In the genomic region with DNA sequence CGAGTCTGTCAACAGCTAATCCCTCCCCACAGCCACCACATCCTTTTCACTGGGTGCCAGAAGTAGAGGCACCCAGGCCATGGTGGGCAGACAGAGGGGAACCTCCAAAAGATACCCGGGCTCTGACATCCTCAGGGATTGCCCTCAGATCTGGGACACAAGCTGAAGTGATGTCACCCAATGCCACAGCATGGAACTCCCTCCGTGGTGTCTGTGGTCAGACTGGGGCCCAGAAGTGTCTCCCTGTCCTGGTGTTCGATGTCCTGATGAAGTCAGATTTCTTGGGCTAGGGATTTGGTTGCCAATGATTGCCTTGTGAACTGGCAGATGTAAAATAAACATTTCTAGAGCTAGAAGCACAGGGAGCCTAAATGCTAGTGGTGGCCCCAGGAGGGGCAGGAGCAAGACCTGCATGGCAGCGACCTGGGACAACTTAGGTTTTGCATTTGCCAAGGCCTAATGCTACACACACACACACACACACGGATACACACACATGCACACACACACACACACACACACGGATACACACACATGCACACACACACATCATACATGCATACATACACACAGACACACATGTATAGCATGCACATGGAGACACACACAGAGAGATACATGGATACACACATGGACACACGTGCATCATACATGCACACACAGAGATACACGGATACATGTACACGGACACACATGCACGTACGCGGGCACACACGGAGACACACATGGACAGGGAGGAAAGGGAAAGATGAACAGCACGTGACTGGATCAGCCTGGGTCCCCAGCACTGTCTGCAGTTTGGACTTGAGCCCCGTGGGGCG, we compare ENCODE assay signal across 16 cellular contexts.
A peak's percentile ranks its signal among the peaks of the same experiment; 100 is the strongest.
DNase-seq lines count a peak whose midpoint lies in the region; ATAC-seq, FAIRE-seq and TF ChIP-seq lines count a peak whose summit lies in the region.
"Had no signal": no experiment of that assay in that cellular context is flagged by ENCODE, and none has a peak within 500 bp of the region (broad histone marks: within the 10 kb centered on the region; RNA-seq: fewer than 3 reads in every experiment).

No MANE protein-coding gene starts in this region.

- H3K79me2 ChIP-seq in K562 (ENCODE audit: control insufficient read depth, insufficient read depth, low read length): no peaks in the 10 kb centered on the region

- no peaks in the 10 kb centered on the region for H3K36me3 Mint-ChIP-seq in natural killer cell treated with Interleukin-12 subunit alpha and Interleukin-12 subunit beta and Interleukin-15 and Interleukin-18, amount 100 ng/mL, for 72 hours
- H3K36me3 Mint-ChIP-seq in natural killer cell: no peaks in the 10 kb centered on the region

- no peak overlapping the region for H3K4me3 ChIP-seq in K562
- H3K4me3 ChIP-seq: BLaER1 treated with 17β-estradiol and CSF1 and Interleukin-3, amounts not matched to agents 10 nM and 100 nM had no signal

- no TSS peak for BruUV-seq in K562 (replicated peaks; lab: Mats Ljungman, UMichigan)

- FAIRE-seq in K562 (lab: Jason Lieb, UNC) (no peak), urothelium cell line (lab: Jason Lieb, UNC) (peak; percentile 99)

- no peak for TF ChIP-seq RAD21 in K562 (CRISPR knock-in tag; conservative IDR thresholded peaks at IDR 0.05 in 1 of 2, IDR thresholded peaks at IDR 0.05 in 1 of 2)

- H3K4me2 ChIP-seq in K562 (ENCODE audit: insufficient read depth, low read length): no peak overlapping the region
- H3K4me2 ChIP-seq: BLaER1 treated with 17β-estradiol and CSF1 and Interleukin-3, amounts not matched to agents 10 nM and 100 nM had no signal

- no peaks in the 10 kb centered on the region for H4K20me1 ChIP-seq in K562 (replicated peaks; ENCODE audit: control insufficient read depth, insufficient read depth, low read length)
- H4K20me1 ChIP-seq: BLaER1 treated with 17β-estradiol and CSF1 and Interleukin-3, amounts not matched to agents 10 nM and 100 nM had no signal

- H3K27me3 ChIP-seq in K562 (ENCODE audit: control insufficient read depth in 2 of 2, insufficient read depth in 2 of 2, low read length in 2 of 2): peaks cover 16 to 50% of the 10 kb centered on the region in 2 experiments
- H3K27me3 ChIP-seq: BLaER1 treated with 17β-estradiol and CSF1 and Interleukin-3, amounts not matched to agents 10 nM and 100 nM had no signal

- TF ChIP-seq CTCF in natural killer cell (IDR thresholded peaks at IDR 0.05) (no peak), K562 (IDR thresholded peaks at IDR 0.05 in 2 of 3, conservative IDR thresholded peaks at IDR 0.05 in 1 of 3; ENCODE audit: insufficient read depth in 2 of 3, low read depth in 1 of 3, low read length in 3 of 3) (0 out of 6 replicates have a peak, but pooled peaks of 1 of the 3 experiments have one; percentile 13)

- H3K4me1 Mint-ChIP-seq in natural killer cell treated with Interleukin-12 subunit alpha and Interleukin-12 subunit beta and Interleukin-15 and Interleukin-18, amount 100 ng/mL, for 72 hours (ENCODE audit: low read depth in 2 of 2): peaks cover 0 to 5% of the 10 kb centered on the region in 2 donors
- no peaks in the 10 kb centered on the region for H3K4me1 Mint-ChIP-seq in natural killer cell

- H3K36me3 ChIP-seq in K562 (ENCODE audit: control insufficient read depth, insufficient read depth, low read length): no peaks in the 10 kb centered on the region
- H3K36me3 ChIP-seq: BLaER1 treated with 17β-estradiol and CSF1 and Interleukin-3, amounts not matched to agents 10 nM and 100 nM had no signal

- H3K4me1 ChIP-seq in K562 (replicated peaks in 1 of 2; ENCODE audit: control insufficient read depth in 2 of 2, insufficient read depth in 2 of 2, low read length in 2 of 2): peaks cover 7 to 12% of the 10 kb centered on the region in 2 experiments

- H3K4me3 Mint-ChIP-seq in natural killer cell treated with Interleukin-12 subunit alpha and Interleukin-12 subunit beta and Interleukin-15 and Interleukin-18, amount 100 ng/mL, for 72 hours: no peak overlapping the region
- H3K4me3 Mint-ChIP-seq in natural killer cell: no peak overlapping the region

- peak; percentile 18 for DNase-seq in natural killer cell treated with Interleukin-12 subunit alpha and Interleukin-12 subunit beta and Interleukin-15 and Interleukin-18, amount 100 ng/mL, for 72 hours (ENCODE audit: low spot score)
- DNase-seq in natural killer cell (no peak), K562 (ENCODE audit: extremely low read depth in 1 of 4, low spot score in 3 of 4) (peak in 1 of 4 experiments; percentile 21), kidney tubule cell (ENCODE audit: low spot score) (peak; percentile 10), urothelium cell line (ENCODE audit: low spot score) (peak; percentile 38)
- DNase-seq: 8988T, DMS 273 treated with DMSO at 0.1 percent for 48 hours, MV-4-11, NCI-H1417 treated with DMSO at 0.1 percent for 48 hours, NCI-H2029, NCI-H510A treated with DMSO at 0.1 percent for 48 hours had no signal

- H3K27me3 Mint-ChIP-seq in natural killer cell treated with Interleukin-12 subunit alpha and Interleukin-12 subunit beta and Interleukin-15 and Interleukin-18, amount 100 ng/mL, for 72 hours: no peaks in the 10 kb centered on the region
- H3K27me3 Mint-ChIP-seq in natural killer cell (ENCODE audit: low read depth in 2 of 2): peaks cover 0 to 13% of the 10 kb centered on the region in 2 donors

- POLR2A ChIA-PET in K562 (lab: Yijun Ruan, JAX): no interaction called here

- H3K9me3 ChIP-seq in K562 (replicated peaks; ENCODE audit: control insufficient read depth, insufficient read depth, low read depth, low read length): no peaks in the 10 kb centered on the region; the same call in 1 of the 2 replicates

- no peak overlapping the region for H3K9ac ChIP-seq in K562 (ENCODE audit: insufficient read depth in 1 of 2, low read depth in 2 of 2, low read length in 2 of 2)
- H3K9ac ChIP-seq: BLaER1 treated with 17β-estradiol and CSF1 and Interleukin-3, amounts not matched to agents 10 nM and 100 nM had no signal

- ATAC-seq in natural killer cell treated with Interleukin-12 subunit alpha and Interleukin-12 subunit beta and Interleukin-15 and Interleukin-18, amount 100 ng/mL, for 72 hours: no peak
- ATAC-seq in natural killer cell (no peak), K562 (0 out of 3 replicates have a peak, but pooled peaks have one; percentile 27), HG03457 (IDR thresholded peaks at IDR 0.05; ENCODE audit: unreplicated experiment) (no peak), GM19035 (IDR thresholded peaks at IDR 0.05; ENCODE audit: unreplicated experiment) (no peak), HG02763 (IDR thresholded peaks at IDR 0.05; ENCODE audit: unreplicated experiment) (no peak)

- in situ Hi-C loops in K562 (cut with MboI): no loop called here

- no peak for TF ChIP-seq POLR2A in K562 (conservative IDR thresholded peaks at IDR 0.05)

- no peak for TF ChIP-seq EP300 in K562 (IDR thresholded peaks at IDR 0.05; ENCODE audit: low read length)

- intact Hi-C loops in natural killer cell (cut with micrococcal nuclease) (no loop called here), K562 (cut with micrococcal nuclease) (no loop called here)

- no peak overlapping the region for H3K27ac Mint-ChIP-seq in natural killer cell treated with Interleukin-12 subunit alpha and Interleukin-12 subunit beta and Interleukin-15 and Interleukin-18, amount 100 ng/mL, for 72 hours
- peak overlapping the region in 1 of 2 donors; percentile 27 for H3K27ac Mint-ChIP-seq in natural killer cell

- no peak overlapping the region for H2AFZ ChIP-seq in K562 (ENCODE audit: low read depth, low read length)

- no peak overlapping the region for H3K27ac ChIP-seq in K562 (ENCODE audit: extremely low read depth, low read depth, low read length)
- H3K27ac ChIP-seq: BLaER1 treated with 17β-estradiol and CSF1 and Interleukin-3, amounts not matched to agents 10 nM and 100 nM; HL-60 had no signal

- 4% methylated on average over 17 of the region's 17 CpGs for WGBS in K562 (ENCODE audit: insufficient coverage, low coverage, missing lambda C conversion rate)

- CTCF ChIA-PET in K562 (lab: Yijun Ruan, JAX; ENCODE audit: low intra/inter-chr PET ratio): no interaction called here

- H3K9me1 ChIP-seq in K562 (ENCODE audit: control insufficient read depth, insufficient read depth, low read length): no peaks in the 10 kb centered on the region

- no peaks in the 10 kb centered on the region for H3K9me3 Mint-ChIP-seq in natural killer cell treated with Interleukin-12 subunit alpha and Interleukin-12 subunit beta and Interleukin-15 and Interleukin-18, amount 100 ng/mL, for 72 hours
- no peaks in the 10 kb centered on the region for H3K9me3 Mint-ChIP-seq in natural killer cell

TF ChIP-seq in K562, 482 proteins besides CTCF, POLR2A, EP300 and RAD21 (continues in another document):
- TF ChIP-seq, protein P1, sequence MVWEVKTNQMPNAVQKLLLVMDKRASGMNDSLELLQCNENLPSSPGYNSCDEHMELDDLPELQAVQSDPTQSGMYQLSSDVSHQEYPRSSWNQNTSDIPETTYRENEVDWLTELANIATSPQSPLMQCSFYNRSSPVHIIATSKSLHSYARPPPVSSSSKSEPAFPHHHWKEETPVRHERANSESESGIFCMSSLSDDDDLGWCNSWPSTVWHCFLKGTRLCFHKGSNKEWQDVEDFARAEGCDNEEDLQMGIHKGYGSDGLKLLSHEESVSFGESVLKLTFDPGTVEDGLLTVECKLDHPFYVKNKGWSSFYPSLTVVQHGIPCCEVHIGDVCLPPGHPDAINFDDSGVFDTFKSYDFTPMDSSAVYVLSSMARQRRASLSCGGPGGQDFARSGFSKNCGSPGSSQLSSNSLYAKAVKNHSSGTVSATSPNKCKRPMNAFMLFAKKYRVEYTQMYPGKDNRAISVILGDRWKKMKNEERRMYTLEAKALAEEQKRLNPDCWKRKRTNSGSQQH (CRISPR knock-in tag; IDR thresholded peaks at IDR 0.05): 0 out of 2 replicates have a peak, but pooled peaks have one; percentile 47
- no peak for TF ChIP-seq NFIC (IDR thresholded peaks at IDR 0.05)
- TF ChIP-seq, protein P2, sequence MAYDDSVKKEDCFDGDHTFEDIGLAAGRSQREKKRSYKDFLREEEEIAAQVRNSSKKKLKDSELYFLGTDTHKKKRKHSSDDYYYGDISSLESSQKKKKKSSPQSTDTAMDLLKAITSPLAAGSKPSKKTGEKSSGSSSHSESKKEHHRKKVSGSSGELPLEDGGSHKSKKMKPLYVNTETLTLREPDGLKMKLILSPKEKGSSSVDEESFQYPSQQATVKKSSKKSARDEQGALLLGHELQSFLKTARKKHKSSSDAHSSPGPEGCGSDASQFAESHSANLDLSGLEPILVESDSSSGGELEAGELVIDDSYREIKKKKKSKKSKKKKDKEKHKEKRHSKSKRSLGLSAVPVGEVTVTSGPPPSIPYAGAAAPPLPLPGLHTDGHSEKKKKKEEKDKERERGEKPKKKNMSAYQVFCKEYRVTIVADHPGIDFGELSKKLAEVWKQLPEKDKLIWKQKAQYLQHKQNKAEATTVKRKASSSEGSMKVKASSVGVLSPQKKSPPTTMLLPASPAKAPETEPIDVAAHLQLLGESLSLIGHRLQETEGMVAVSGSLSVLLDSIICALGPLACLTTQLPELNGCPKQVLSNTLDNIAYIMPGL (CRISPR knock-in tag; IDR thresholded peaks at IDR 0.05): no peak
